9 cellular contexts compared by ENCODE assay signal in genomic region chr12:19382111-19382526, GRCh38. TPM values are rescaled to one million over a fixed set of nuclear protein-coding genes. Genes with fewer than 3 reads are reported as not detected.
DNase-seq lines count a peak whose midpoint lies in the region; ATAC-seq lines count a peak whose summit lies in the region.
"Had no signal": no experiment of that assay in that cellular context is flagged by ENCODE, and none has a peak within 500 bp of the region (broad histone marks: within the 10 kb centered on the region; RNA-seq: fewer than 3 reads in every experiment).

No MANE protein-coding gene starts in this region.

- no peaks in the 10 kb centered on the region for H3K9me3 ChIP-seq in GM23248 (ENCODE audit: low read depth)
- H3K9me3 ChIP-seq in HUES64 (ENCODE audit: insufficient read depth, low read depth, low read length): no peaks in the 10 kb centered on the region
- no peaks in the 10 kb centered on the region for H3K9me3 ChIP-seq in naive thymus-derived CD4-positive, alpha-beta T cell (ENCODE audit: control insufficient read depth in 2 of 3, low read length in 3 of 3)
- H3K9me3 ChIP-seq: right lobe of liver had no signal

- H3K27ac ChIP-seq in GM23248: 0 out of 2 replicates have a peak overlapping the region, but pooled peaks have one; percentile 7
- peak overlapping the region; percentile 8; the same call in 1 of the 2 replicates for H3K27ac ChIP-seq in HUES64 (ENCODE audit: low read depth, low read length)
- H3K27ac ChIP-seq in naive thymus-derived CD4-positive, alpha-beta T cell (ENCODE audit: low read depth, low read length): no peak overlapping the region
- H3K27ac ChIP-seq: right lobe of liver had no signal

- peaks cover 9% of the 10 kb centered on the region for H3K4me1 Mint-ChIP-seq in activated naive CD8-positive, alpha-beta T cell treated with anti-CD3 and anti-CD28 coated beads for 36 hours
- H3K4me1 Mint-ChIP-seq in naive thymus-derived CD4-positive, alpha-beta T cell: peaks cover 0 to 10% (median 0%) of the 10 kb centered on the region in 7 donors

- H3K4me2 ChIP-seq in GM23248 (ENCODE audit: unreplicated experiment): no peak overlapping the region

- in situ Hi-C loops in GM23248 (cut with MboI): no loop called here

- ATAC-seq in GM18498 (IDR thresholded peaks at IDR 0.05; ENCODE audit: unreplicated experiment): peak; percentile 93
- peak; percentile 16 for ATAC-seq in naive thymus-derived CD4-positive, alpha-beta T cell

- H3K9me2 ChIP-seq in GM23248 (ENCODE audit: insufficient read depth): no peaks in the 10 kb centered on the region

- no peaks in the 10 kb centered on the region for H3K9me3 Mint-ChIP-seq in activated naive CD8-positive, alpha-beta T cell treated with anti-CD3 and anti-CD28 coated beads for 36 hours
- no peaks in the 10 kb centered on the region for H3K9me3 Mint-ChIP-seq in naive thymus-derived CD4-positive, alpha-beta T cell

- CTCF ChIA-PET in naive thymus-derived CD4-positive, alpha-beta T cell (lab: Charles Lee): no interaction called here

- H3K27ac Mint-ChIP-seq in activated naive CD8-positive, alpha-beta T cell treated with anti-CD3 and anti-CD28 coated beads for 36 hours: peak overlapping the region; percentile 55
- H3K27ac Mint-ChIP-seq in naive thymus-derived CD4-positive, alpha-beta T cell: peak overlapping the region in 1 of 9 donors; percentile 29

- 22 to 35% methylated on average over 4 of the region's 4 CpGs for WGBS in GM23248 (ENCODE audit: low coverage in 1 of 2, low lambda C conversion rate in 2 of 2, missing lambda C conversion rate in 2 of 2), 2 experiments
- WGBS in HUES64: 46% methylated on average over 4 of the region's 4 CpGs

- POLR2A ChIA-PET in naive thymus-derived CD4-positive, alpha-beta T cell (lab: Charles Lee): no interaction called here

- intact Hi-C loops in naive thymus-derived CD4-positive, alpha-beta T cell (cut with micrococcal nuclease): no loop called here

- H3K4me3 Mint-ChIP-seq in activated naive CD8-positive, alpha-beta T cell treated with anti-CD3 and anti-CD28 coated beads for 36 hours: no peak overlapping the region
- H3K4me3 Mint-ChIP-seq in naive thymus-derived CD4-positive, alpha-beta T cell: no peak overlapping the region

- H3F3A ChIP-seq in GM23248 (ENCODE audit: insufficient read depth): no peaks in the 10 kb centered on the region

- H3K4me3 ChIP-seq in GM23248 (no peak overlapping the region), HUES64 (ENCODE audit: low read length) (no peak overlapping the region)
- H3K4me3 ChIP-seq in naive thymus-derived CD4-positive, alpha-beta T cell (ENCODE audit: low read length): no peak overlapping the region
- H3K4me3 ChIP-seq: right lobe of liver had no signal

- H3K27me3 ChIP-seq in GM23248 (replicated peaks; ENCODE audit: insufficient read depth): no peaks in the 10 kb centered on the region
- H3K27me3 ChIP-seq in HUES64 (ENCODE audit: insufficient read depth, low read length): no peaks in the 10 kb centered on the region
- H3K27me3 ChIP-seq in naive thymus-derived CD4-positive, alpha-beta T cell (ENCODE audit: control insufficient read depth in 2 of 2, insufficient read depth in 2 of 2, low read length in 2 of 2): no peaks in the 10 kb centered on the region
- H3K27me3 ChIP-seq: right lobe of liver had no signal

- no peaks in the 10 kb centered on the region for H4K20me1 ChIP-seq in GM23248 (ENCODE audit: insufficient read depth)

- no peaks in the 10 kb centered on the region for H3K36me3 Mint-ChIP-seq in activated naive CD8-positive, alpha-beta T cell treated with anti-CD3 and anti-CD28 coated beads for 36 hours
- peaks cover 0 to 1% (median 0%) of the 10 kb centered on the region in 5 donors for H3K36me3 Mint-ChIP-seq in naive thymus-derived CD4-positive, alpha-beta T cell

- H3K27me3 Mint-ChIP-seq in activated naive CD8-positive, alpha-beta T cell treated with anti-CD3 and anti-CD28 coated beads for 36 hours: no peaks in the 10 kb centered on the region
- H3K27me3 Mint-ChIP-seq in naive thymus-derived CD4-positive, alpha-beta T cell: no peaks in the 10 kb centered on the region

- H2AFZ ChIP-seq in GM23248: peak overlapping the region; percentile 31; the same call in 1 of the 2 replicates

- H3K79me2 ChIP-seq in GM23248 (ENCODE audit: insufficient read depth): no peaks in the 10 kb centered on the region

- no peaks in the 10 kb centered on the region for H3K36me3 ChIP-seq in GM23248 (ENCODE audit: low read depth)
- peaks cover 19% of the 10 kb centered on the region for H3K36me3 ChIP-seq in HUES64 (ENCODE audit: insufficient read depth, low read length)
- no peaks in the 10 kb centered on the region for H3K36me3 ChIP-seq in naive thymus-derived CD4-positive, alpha-beta T cell (ENCODE audit: control insufficient read depth in 2 of 3, insufficient read depth in 3 of 3, low read length in 3 of 3)

- H3K9ac ChIP-seq in GM23248 (no peak overlapping the region), HUES64 (ENCODE audit: low read depth, low read length) (no peak overlapping the region)

- peak; percentile 82 for DNase-seq in GM23248
- DNase-seq in activated naive CD8-positive, alpha-beta T cell treated with anti-CD3 and anti-CD28 coated beads for 36 hours: peak; percentile 48
- peak in 1 of 9 donors; percentile 41 for DNase-seq in naive thymus-derived CD4-positive, alpha-beta T cell
- no peak for DNase-seq in NCI-H345 (lab: John Stamatoyannopoulos, UW)
- no peak for DNase-seq in NCI-H187 (lab: John Stamatoyannopoulos, UW)
- no peak for DNase-seq in ecto neural progenitor cell (ENCODE audit: low spot score)

- H3K4me1 ChIP-seq in GM23248 (ENCODE audit: insufficient read depth): peaks cover 11% of the 10 kb centered on the region
- H3K4me1 ChIP-seq in HUES64 (ENCODE audit: insufficient read depth, low read length): peaks cover 8% of the 10 kb centered on the region; the same call in 1 of the 2 replicates
- no peaks in the 10 kb centered on the region for H3K4me1 ChIP-seq in naive thymus-derived CD4-positive, alpha-beta T cell (ENCODE audit: control insufficient read depth in 2 of 2, insufficient read depth in 2 of 2, low read length in 2 of 2)
- H3K4me1 ChIP-seq: right lobe of liver had no signal

RNA-seq across cellular contexts. Expression of gene AEBP2, which starts 57.2 kb away (rescaled TPM):
- total RNA-seq in GM23248 (2014; rRNA removed; shearing (Covaris generic)): 10.4 and 10.6 TPM in 2 replicates
- 16.6 and 17.8 TPM in 2 replicates for polyA plus RNA-seq in GM23248 (2016; fragmentation: Nextera tagmentation; extraction: Ambion mirVana)
- 21.8 TPM for polyA plus RNA-seq in HUES64 (2013, experiment 1 of 2)
- polyA plus RNA-seq in HUES64 (2013, experiment 2 of 2): 24.3 TPM
- total RNA-seq in activated naive CD8-positive, alpha-beta T cell treated with anti-CD3 and anti-CD28 coated beads for 36 hours: 10 to 100 TPM; 60.3 to 60.7 TPM
- 10 to 100 TPM; 49.2 to 58.7 (median 57.5) TPM for total RNA-seq in naive thymus-derived CD4-positive, alpha-beta T cell
- polyA plus RNA-seq in naive thymus-derived CD4-positive, alpha-beta T cell: 10 to 100 TPM; 11.3 to 19.5 TPM

Comparison
In these comparisons a context has a peak if more than half of its experiments do, and no peak if none do; other contexts are left out.
1. DNase-seq: peak in GM23248 (single experiment) and activated naive CD8-positive, alpha-beta T cell treated with anti-CD3 and anti-CD28 coated beads for 36 hours (single experiment); none in NCI-H345 (single experiment), NCI-H187 (0 of 2) and ecto neural progenitor cell (single experiment).